Comparison of ENCODE assay signal across 8 cellular contexts in the genomic region with DNA sequence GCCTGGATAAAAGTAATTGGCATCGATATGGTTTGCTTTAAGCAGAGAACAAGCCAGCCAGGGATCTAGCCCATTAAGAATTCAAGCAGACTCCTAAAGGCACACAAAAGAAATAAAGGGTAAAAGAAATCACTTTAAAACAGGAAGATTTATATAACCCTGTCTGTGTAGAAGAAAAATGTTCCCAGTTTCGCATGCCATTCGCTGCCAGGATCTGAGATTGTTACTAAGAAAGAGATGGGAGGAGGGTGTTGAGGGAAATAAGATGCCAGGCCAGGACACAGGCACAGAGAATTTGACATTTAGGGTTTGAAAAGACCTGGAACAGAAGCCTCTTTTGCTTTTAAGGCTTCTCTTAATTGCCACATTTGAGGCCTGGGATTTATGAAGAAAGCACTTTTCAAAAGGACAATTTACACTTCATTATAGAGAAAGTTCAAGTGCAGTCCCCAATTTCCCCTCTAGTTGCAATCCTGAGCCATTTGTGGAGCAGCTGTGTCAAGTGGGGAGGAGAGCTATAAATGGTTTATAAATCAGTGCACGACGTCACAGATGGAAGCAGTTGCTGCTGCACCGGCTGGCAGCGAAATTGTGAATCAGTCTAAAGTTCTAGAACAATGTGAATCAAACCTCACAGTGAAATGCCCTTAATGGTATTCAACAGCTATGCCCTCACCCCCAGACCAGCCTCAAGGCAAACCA. TPM values are rescaled to one million over a fixed set of nuclear protein-coding genes. Genes with fewer than 3 reads are reported as not detected.
DNase-seq lines count a peak whose midpoint lies in the region; ATAC-seq and TF ChIP-seq lines count a peak whose summit lies in the region.

No MANE protein-coding gene starts in this region.

- H3K27me3 Mint-ChIP-seq in Caco-2 (ENCODE audit: insufficient read depth, unreplicated experiment) (no peaks in the 10 kb centered on the region), glutamatergic neuron (ENCODE audit: unreplicated experiment) (no peaks in the 10 kb centered on the region)

- H3K27ac ChIP-seq in gastrocnemius medialis = peak overlapping the region; percentile 47 to 79 (median 60)

- H3K4me1 Mint-ChIP-seq in Caco-2 (ENCODE audit: low read depth, unreplicated experiment) (peaks cover 34% of the 10 kb centered on the region), glutamatergic neuron (ENCODE audit: low read depth, unreplicated experiment) (peaks cover 8% of the 10 kb centered on the region)

- no peaks in the 10 kb centered on the region for H3K27me3 ChIP-seq in Caco-2 (replicated peaks; ENCODE audit: control insufficient read depth, insufficient read depth, low read length)
- no peaks in the 10 kb centered on the region for H3K27me3 ChIP-seq in gastrocnemius medialis

- ATAC-seq in SK-N-SH treated with all-trans-retinoic acid at 6 μM for 48 hours (peak; percentile 78), gastrocnemius medialis (peak; percentile 68 to 90), HG03457 (IDR thresholded peaks at IDR 0.05; ENCODE audit: unreplicated experiment) (no peak)

- H3K9me3 Mint-ChIP-seq in Caco-2 (ENCODE audit: unreplicated experiment) = no peaks in the 10 kb centered on the region
- no peaks in the 10 kb centered on the region for H3K9me3 Mint-ChIP-seq in glutamatergic neuron (ENCODE audit: unreplicated experiment)

- peak in 1 of 2 experiments; percentile 34 for DNase-seq in Caco-2
- peak; percentile 24 for DNase-seq in Jurkat, Clone E6-1 (ENCODE audit: low read depth, low spot score)
- peak; percentile 48 for DNase-seq in glutamatergic neuron
- peak; percentile 3 to 25 for DNase-seq in gastrocnemius medialis
- no peak for DNase-seq in DMS153 treated with DMSO at 0.1 percent for 48 hours (lab: John Stamatoyannopoulos, UW; ENCODE audit: unreplicated experiment)
- DNase-seq in GOT3 (lab: John Stamatoyannopoulos, UW) = no peak

- TF ChIP-seq POLR2A in gastrocnemius medialis (IDR thresholded peaks at IDR 0.05) = no peak

- BruUV-seq in Caco-2 (replicated peaks; lab: Mats Ljungman, UMichigan) = no TSS peak

- H3K36me3 Mint-ChIP-seq in Caco-2 (ENCODE audit: insufficient read depth, unreplicated experiment) (no peaks in the 10 kb centered on the region), glutamatergic neuron (ENCODE audit: unreplicated experiment) (no peaks in the 10 kb centered on the region)

- no peaks in the 10 kb centered on the region for H3K36me3 ChIP-seq in Caco-2 (ENCODE audit: control insufficient read depth, insufficient read depth, low read length)
- no peaks in the 10 kb centered on the region for H3K36me3 ChIP-seq in gastrocnemius medialis

- in situ Hi-C loops in gastrocnemius medialis (cut with MboI; ENCODE audit: low sequenced_read_pairs in 4 of 4) = loop anchor here in 1 of 4 donors (5.0 kb wide), 1 partner anchor 45 kb away; no protein-coding TSS in a partner anchor

- H3K27ac Mint-ChIP-seq in Caco-2 (ENCODE audit: unreplicated experiment) (peak overlapping the region; percentile 13), glutamatergic neuron (ENCODE audit: unreplicated experiment) (peak overlapping the region; percentile 59)

- H3K4me3 ChIP-seq in Caco-2 (ENCODE audit: low read depth, low read length) (no peak overlapping the region), gastrocnemius medialis (no peak overlapping the region)
- no peak overlapping the region for H3K4me3 ChIP-seq in Jurkat, Clone E6-1 (ENCODE audit: low read length)

- H3K4me3 Mint-ChIP-seq in Caco-2 (ENCODE audit: unreplicated experiment) (no peak overlapping the region), glutamatergic neuron (ENCODE audit: unreplicated experiment) (no peak overlapping the region)

- peaks cover 54% of the 10 kb centered on the region for H3K4me1 ChIP-seq in Caco-2
- peaks cover 8 to 14% of the 10 kb centered on the region in 2 donors for H3K4me1 ChIP-seq in gastrocnemius medialis

- CTCF ChIA-PET in Caco-2 (lab: Charles Lee) = interaction anchor here (0.7 to 1.2 kb wide), 6 partner anchors 23 to 650 kb away, joined by 3 to 13 read pairs (median 3); no protein-coding TSS in a partner anchor

- H3K9me3 ChIP-seq in Caco-2 (no peaks in the 10 kb centered on the region), gastrocnemius medialis (no peaks in the 10 kb centered on the region)

- TF ChIP-seq CTCF in Caco-2 (IDR thresholded peaks at IDR 0.05; ENCODE audit: insufficient read depth in 1 of 2, low read depth in 1 of 2, low read length in 1 of 2, severe bottlenecking in 1 of 2, unreplicated experiment in 1 of 2) (peak; percentile 27 to 54), glutamatergic neuron (IDR thresholded peaks at IDR 0.05; ENCODE audit: partially characterized antibody, unreplicated experiment) (peak; percentile 78), gastrocnemius medialis (IDR thresholded peaks at IDR 0.05 in 4 of 5, conservative IDR thresholded peaks at IDR 0.05 in 1 of 5) (peak; percentile 21 to 58 (median 51))

- POLR2A ChIA-PET in Caco-2 (lab: Charles Lee) = interaction anchor here (1.1 kb wide), 1 partner anchor 52 kb away, joined by 4 read pairs; no protein-coding TSS in a partner anchor

- intact Hi-C loops in Caco-2 (cut with micrococcal nuclease; ENCODE audit: unreplicated experiment) (loop anchor here (10.0 kb wide), 1 partner anchor 1307 kb away; no protein-coding TSS in a partner anchor), gastrocnemius medialis (cut with DNase I; ENCODE audit: low total_unique reads) (loop anchor here (2.0 kb wide), 2 partner anchors 39 to 69 kb away; no protein-coding TSS in a partner anchor)

TF ChIP-seq in SK-N-SH treated with all-trans-retinoic acid at 6 μM for 48 hours, 23 proteins besides CTCF, POLR2A, EP300 and RAD21 (continues in another document):
- TF ChIP-seq TOX (CRISPR knock-in tag; IDR thresholded peaks at IDR 0.05; ENCODE audit: borderline replicate concordance) (no peak), CSDC2 (CRISPR knock-in tag; IDR thresholded peaks at IDR 0.05) (no peak), BACH2 (CRISPR knock-in tag; IDR thresholded peaks at IDR 0.05; ENCODE audit: borderline replicate concordance) (no peak), ZNF565 (CRISPR knock-in tag; conservative IDR thresholded peaks at IDR 0.05; ENCODE audit: low read depth) (no peak), OSR1 (CRISPR knock-in tag; IDR thresholded peaks at IDR 0.05) (no peak), SNAI2 (CRISPR knock-in tag; IDR thresholded peaks at IDR 0.05) (no peak), ZNF70 (CRISPR knock-in tag; IDR thresholded peaks at IDR 0.05) (no peak), ZFP30 (CRISPR knock-in tag; IDR thresholded peaks at IDR 0.05) (no peak), ISL1 (CRISPR knock-in tag; IDR thresholded peaks at IDR 0.05) (no peak), PPARA (CRISPR knock-in tag; IDR thresholded peaks at IDR 0.05; ENCODE audit: borderline replicate concordance) (no peak), GLIS3 (CRISPR knock-in tag; IDR thresholded peaks at IDR 0.05) (no peak)
- TF ChIP-seq, protein P1, sequence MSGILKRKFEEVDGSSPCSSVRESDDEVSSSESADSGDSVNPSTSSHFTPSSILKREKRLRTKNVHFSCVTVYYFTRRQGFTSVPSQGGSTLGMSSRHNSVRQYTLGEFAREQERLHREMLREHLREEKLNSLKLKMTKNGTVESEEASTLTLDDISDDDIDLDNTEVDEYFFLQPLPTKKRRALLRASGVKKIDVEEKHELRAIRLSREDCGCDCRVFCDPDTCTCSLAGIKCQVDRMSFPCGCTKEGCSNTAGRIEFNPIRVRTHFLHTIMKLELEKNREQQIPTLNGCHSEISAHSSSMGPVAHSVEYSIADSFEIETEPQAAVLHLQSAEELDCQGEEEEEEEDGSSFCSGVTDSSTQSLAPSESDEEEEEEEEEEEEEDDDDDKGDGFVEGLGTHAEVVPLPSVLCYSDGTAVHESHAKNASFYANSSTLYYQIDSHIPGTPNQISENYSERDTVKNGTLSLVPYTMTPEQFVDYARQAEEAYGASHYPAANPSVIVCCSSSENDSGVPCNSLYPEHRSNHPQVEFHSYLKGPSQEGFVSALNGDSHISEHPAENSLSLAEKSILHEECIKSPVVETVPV (CRISPR knock-in tag; IDR thresholded peaks at IDR 0.05) = no peak
- TF ChIP-seq, protein P2, sequence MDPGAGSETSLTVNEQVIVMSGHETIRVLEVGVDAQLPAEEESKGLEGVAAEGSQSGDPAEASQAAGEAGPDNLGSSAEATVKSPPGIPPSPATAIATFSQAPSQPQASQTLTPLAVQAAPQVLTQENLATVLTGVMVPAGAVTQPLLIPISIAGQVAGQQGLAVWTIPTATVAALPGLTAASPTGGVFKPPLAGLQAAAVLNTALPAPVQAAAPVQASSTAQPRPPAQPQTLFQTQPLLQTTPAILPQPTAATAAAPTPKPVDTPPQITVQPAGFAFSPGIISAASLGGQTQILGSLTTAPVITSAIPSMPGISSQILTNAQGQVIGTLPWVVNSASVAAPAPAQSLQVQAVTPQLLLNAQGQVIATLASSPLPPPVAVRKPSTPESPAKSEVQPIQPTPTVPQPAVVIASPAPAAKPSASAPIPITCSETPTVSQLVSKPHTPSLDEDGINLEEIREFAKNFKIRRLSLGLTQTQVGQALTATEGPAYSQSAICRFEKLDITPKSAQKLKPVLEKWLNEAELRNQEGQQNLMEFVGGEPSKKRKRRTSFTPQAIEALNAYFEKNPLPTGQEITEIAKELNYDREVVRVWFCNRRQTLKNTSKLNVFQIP (CRISPR knock-in tag; IDR thresholded peaks at IDR 0.05; ENCODE audit: borderline replicate concordance, low read depth) = no peak
- TF ChIP-seq, protein P3, sequence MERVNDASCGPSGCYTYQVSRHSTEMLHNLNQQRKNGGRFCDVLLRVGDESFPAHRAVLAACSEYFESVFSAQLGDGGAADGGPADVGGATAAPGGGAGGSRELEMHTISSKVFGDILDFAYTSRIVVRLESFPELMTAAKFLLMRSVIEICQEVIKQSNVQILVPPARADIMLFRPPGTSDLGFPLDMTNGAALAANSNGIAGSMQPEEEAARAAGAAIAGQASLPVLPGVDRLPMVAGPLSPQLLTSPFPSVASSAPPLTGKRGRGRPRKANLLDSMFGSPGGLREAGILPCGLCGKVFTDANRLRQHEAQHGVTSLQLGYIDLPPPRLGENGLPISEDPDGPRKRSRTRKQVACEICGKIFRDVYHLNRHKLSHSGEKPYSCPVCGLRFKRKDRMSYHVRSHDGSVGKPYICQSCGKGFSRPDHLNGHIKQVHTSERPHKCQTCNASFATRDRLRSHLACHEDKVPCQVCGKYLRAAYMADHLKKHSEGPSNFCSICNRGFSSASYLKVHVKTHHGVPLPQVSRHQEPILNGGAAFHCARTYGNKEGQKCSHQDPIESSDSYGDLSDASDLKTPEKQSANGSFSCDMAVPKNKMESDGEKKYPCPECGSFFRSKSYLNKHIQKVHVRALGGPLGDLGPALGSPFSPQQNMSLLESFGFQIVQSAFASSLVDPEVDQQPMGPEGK (CRISPR knock-in tag; IDR thresholded peaks at IDR 0.05; ENCODE audit: borderline replicate concordance) = no peak

RNA-seq across cellular contexts. Expression of a gene that starts 26.4 kb away (rescaled TPM):
- total RNA-seq in Caco-2 (2022) (11.9 and 12.1 TPM in 2 replicates), glutamatergic neuron (ENCODE audit: unreplicated experiment) (15.8 TPM), gastrocnemius medialis (10 to 100 TPM; 13.5 to 22.4 (median 20.3) TPM)
- polyA plus RNA-seq in Jurkat, Clone E6-1 (2012; ENCODE audit: insufficient read depth, insufficient read length) = 20.0 TPM

RNA-seq across cellular contexts. Expression of a gene that starts 26.8 kb away (rescaled TPM):
- 128 and 142 TPM in 2 replicates for total RNA-seq in Caco-2 (2022)
- 20.6 TPM for polyA plus RNA-seq in Jurkat, Clone E6-1 (2012; ENCODE audit: insufficient read depth, insufficient read length)
- total RNA-seq in glutamatergic neuron (ENCODE audit: unreplicated experiment) = 70.7 TPM
- total RNA-seq in gastrocnemius medialis = 100 to 1,000 TPM in 1 of 4 donors, 10 to 100 TPM in 3; 13.5 to 112 (median 55.7) TPM

Comparison
In these comparisons a context has a peak if more than half of its experiments do, and no peak if none do; other contexts are left out.
1. DNase-seq: peak in Jurkat, Clone E6-1 (single experiment), glutamatergic neuron (single experiment) and gastrocnemius medialis (2 of 2); none in DMS153 treated with DMSO at 0.1 percent for 48 hours (single experiment) and GOT3 (single experiment).
2. Peak in every context shown above with its lines, with median percentiles within 50 percentile points of each other: CTCF ChIP-seq.